Comparison of ENCODE assay signal across 20 cellular contexts in the genomic region with DNA sequence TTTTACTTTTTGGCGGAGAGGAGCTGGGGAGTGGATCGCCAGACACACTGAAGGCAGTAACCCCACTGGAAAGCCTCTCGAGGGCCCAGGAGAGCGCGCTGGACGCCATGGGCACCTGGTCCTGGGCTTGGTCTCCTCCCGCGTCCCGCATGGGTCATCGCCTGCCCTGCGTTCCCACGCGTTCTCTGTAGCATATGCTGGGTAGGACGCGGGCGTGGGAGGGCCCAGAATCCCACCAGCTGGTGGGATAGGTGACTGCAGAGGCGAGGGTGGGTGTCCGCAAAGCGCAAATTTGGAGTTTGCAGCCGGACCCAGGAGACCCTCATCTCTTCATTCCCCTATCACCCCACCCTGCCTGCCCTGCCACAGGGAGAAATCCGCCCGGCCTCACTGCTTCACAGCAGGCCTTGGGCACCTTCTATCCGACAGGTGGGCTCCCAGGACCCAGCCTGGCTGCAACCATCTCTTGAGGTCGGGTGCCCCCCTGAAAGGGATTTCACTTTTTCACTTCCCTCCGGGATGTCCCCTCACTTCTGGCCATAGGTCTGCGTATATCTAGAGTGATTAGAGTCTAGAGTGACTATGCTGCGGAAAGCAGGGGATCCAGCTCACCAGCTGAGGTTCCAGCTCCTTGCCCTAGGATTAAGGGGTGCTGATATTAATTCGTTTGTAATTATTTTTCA. TPM values are rescaled to one million over a fixed set of nuclear protein-coding genes. Genes with fewer than 3 reads are reported as not detected.
DNase-seq lines count a peak whose midpoint lies in the region; ATAC-seq, FAIRE-seq and TF ChIP-seq lines count a peak whose summit lies in the region.
"Had no signal": no experiment of that assay in that cellular context is flagged by ENCODE, and none has a peak within 500 bp of the region (broad histone marks: within the 10 kb centered on the region; RNA-seq: fewer than 3 reads in every experiment).

No MANE protein-coding gene starts in this region.

- H3K27ac ChIP-seq in dorsolateral prefrontal cortex: peak overlapping the region in 54 of 59 donors; percentile 11 to 95 (median 85)
- H3K27ac ChIP-seq in suprapubic skin: no peak overlapping the region
- H3K27ac ChIP-seq in WERI-Rb-1: no peak overlapping the region
- no peak overlapping the region for H3K27ac ChIP-seq in small intestine (ENCODE audit: low read depth in 1 of 2, low read length in 1 of 2)
- H3K27ac ChIP-seq: PC-9, SJSA1 had no signal

- no peak for TF ChIP-seq POLR2A in suprapubic skin (IDR thresholded peaks at IDR 0.05)

- no peaks in the 10 kb centered on the region for H3K36me3 ChIP-seq in suprapubic skin
- no peaks in the 10 kb centered on the region for H3K36me3 ChIP-seq in WERI-Rb-1
- no peaks in the 10 kb centered on the region for H3K36me3 ChIP-seq in small intestine (ENCODE audit: control insufficient read depth in 2 of 2, insufficient read depth in 2 of 2, low read length in 2 of 2)
- H3K36me3 ChIP-seq: SJSA1 had no signal

- no peak overlapping the region for H3K27ac Mint-ChIP-seq in activated naive CD8-positive, alpha-beta T cell
- H3K27ac Mint-ChIP-seq in activated naive CD8-positive, alpha-beta T cell treated with anti-CD3 and anti-CD28 coated beads, Interleukin-2, amount 50 U/mL, for 24 hours: no peak overlapping the region
- no peak overlapping the region for H3K27ac Mint-ChIP-seq in nephron
- H3K27ac Mint-ChIP-seq: CD4-positive, CD25-positive, alpha-beta regulatory T cell had no signal

- H3K9me3 ChIP-seq in suprapubic skin (no peaks in the 10 kb centered on the region), WERI-Rb-1 (ENCODE audit: severe bottlenecking) (no peaks in the 10 kb centered on the region), small intestine (ENCODE audit: control insufficient read depth, low read depth) (no peaks in the 10 kb centered on the region)
- H3K9me3 ChIP-seq: SJSA1 had no signal

- peaks cover 3 to 90% (median 75%) of the 10 kb centered on the region in 45 donors for H3K27me3 ChIP-seq in dorsolateral prefrontal cortex
- H3K27me3 ChIP-seq in suprapubic skin: peaks cover 86% of the 10 kb centered on the region
- peaks cover 26% of the 10 kb centered on the region for H3K27me3 ChIP-seq in WERI-Rb-1 (ENCODE audit: insufficient read depth, low read depth, severe bottlenecking)
- peaks cover 10 to 52% of the 10 kb centered on the region in 2 donors for H3K27me3 ChIP-seq in small intestine (ENCODE audit: control insufficient read depth in 2 of 2, insufficient read depth in 2 of 2, low read length in 2 of 2)
- H3K27me3 ChIP-seq: SJSA1 had no signal

- peaks cover 37% of the 10 kb centered on the region for H3K4me1 Mint-ChIP-seq in activated naive CD8-positive, alpha-beta T cell (ENCODE audit: low read depth)
- H3K4me1 Mint-ChIP-seq in activated naive CD8-positive, alpha-beta T cell treated with anti-CD3 and anti-CD28 coated beads, Interleukin-2, amount 50 U/mL, for 24 hours: peaks cover 36% of the 10 kb centered on the region
- peaks cover 39% of the 10 kb centered on the region for H3K4me1 Mint-ChIP-seq in nephron

- peaks cover 6% of the 10 kb centered on the region for H3K9me3 Mint-ChIP-seq in activated naive CD8-positive, alpha-beta T cell (ENCODE audit: low read depth)
- peaks cover 6% of the 10 kb centered on the region for H3K9me3 Mint-ChIP-seq in activated naive CD8-positive, alpha-beta T cell treated with anti-CD3 and anti-CD28 coated beads, Interleukin-2, amount 50 U/mL, for 24 hours
- peaks cover 5% of the 10 kb centered on the region for H3K9me3 Mint-ChIP-seq in nephron

- WGBS in suprapubic skin: 43% methylated on average over 17 of the region's 28 CpGs
- WGBS in small intestine, 3 donors: 21 to 44% (median 38%) methylated on average over 28 of the region's 28 CpGs

- peaks cover 58% of the 10 kb centered on the region for H3K27me3 Mint-ChIP-seq in activated naive CD8-positive, alpha-beta T cell
- peaks cover 78% of the 10 kb centered on the region for H3K27me3 Mint-ChIP-seq in activated naive CD8-positive, alpha-beta T cell treated with anti-CD3 and anti-CD28 coated beads, Interleukin-2, amount 50 U/mL, for 24 hours
- H3K27me3 Mint-ChIP-seq in nephron (ENCODE audit: low read depth): peaks cover 85% of the 10 kb centered on the region

- TF ChIP-seq CTCF in dorsolateral prefrontal cortex (IDR thresholded peaks at IDR 0.05 in 54 of 56, conservative IDR thresholded peaks at IDR 0.05 in 2 of 56; ENCODE audit: low read depth in 1 of 56, partially characterized antibody in 56 of 56) (no peak), nephron (IDR thresholded peaks at IDR 0.05; ENCODE audit: unreplicated experiment in 3 of 3) (no peak), suprapubic skin (IDR thresholded peaks at IDR 0.05) (no peak), WERI-Rb-1 (IDR thresholded peaks at IDR 0.05; ENCODE audit: low read depth, low read length) (no peak)

- intact Hi-C loops in dorsolateral prefrontal cortex (cut with DNase I): loop anchor here in 1 of 2 donors (2.0 kb wide), 1 partner anchor 30 kb away; no protein-coding TSS in a partner anchor

- ATAC-seq in activated naive CD8-positive, alpha-beta T cell treated with anti-CD3 and anti-CD28 coated beads, Interleukin-2, amount 50 U/mL, for 24 hours: no peak
- no peak for ATAC-seq in GM21737 (IDR thresholded peaks at IDR 0.05; ENCODE audit: unreplicated experiment)
- ATAC-seq: HCT116, left lobe of liver had no signal

- TF ChIP-seq EP300 in suprapubic skin (IDR thresholded peaks at IDR 0.05): no peak

- H3K4me1 ChIP-seq in suprapubic skin (peaks cover 39% of the 10 kb centered on the region), small intestine (ENCODE audit: control insufficient read depth in 2 of 2, insufficient read depth in 1 of 2, low read depth in 1 of 2, low read length in 1 of 2) (peaks cover 0 to 4% of the 10 kb centered on the region in 2 donors)
- H3K4me1 ChIP-seq: SJSA1 had no signal

- no peaks in the 10 kb centered on the region for H3K36me3 Mint-ChIP-seq in activated naive CD8-positive, alpha-beta T cell
- peaks cover 2% of the 10 kb centered on the region for H3K36me3 Mint-ChIP-seq in activated naive CD8-positive, alpha-beta T cell treated with anti-CD3 and anti-CD28 coated beads, Interleukin-2, amount 50 U/mL, for 24 hours (ENCODE audit: low read depth)
- H3K36me3 Mint-ChIP-seq in nephron (ENCODE audit: low read depth): peaks cover 7% of the 10 kb centered on the region
- H3K36me3 Mint-ChIP-seq: CD4-positive, CD25-positive, alpha-beta regulatory T cell had no signal

- DNase-seq in activated naive CD8-positive, alpha-beta T cell treated with anti-CD3 and anti-CD28 coated beads, Interleukin-2, amount 50 U/mL, for 24 hours: no peak
- no peak for DNase-seq in dorsolateral prefrontal cortex
- no peak for DNase-seq in suprapubic skin (ENCODE audit: low spot score in 2 of 2)
- no peak for DNase-seq in WERI-Rb-1
- no peak for DNase-seq in small intestine
- DNase-seq: activated CD4-positive, alpha-beta T cell treated with anti-CD3 and anti-CD28 coated beads for 1 hour; CD4-positive, CD25-positive, alpha-beta regulatory T cell; Kasumi-1; NCI-H1105 treated with DMSO at 0.1 percent for 48 hours; NCI-H748 treated with DMSO at 0.1 percent for 48 hours; PC-9; T-helper 9 cell had no signal

- peak overlapping the region in 52 of 59 donors; percentile 29 to 71 (median 54) for H3K4me3 ChIP-seq in dorsolateral prefrontal cortex
- H3K4me3 ChIP-seq in suprapubic skin: peak overlapping the region; percentile 52
- H3K4me3 ChIP-seq in WERI-Rb-1 (ENCODE audit: low read depth, low read length): no peak overlapping the region
- H3K4me3 ChIP-seq in small intestine (ENCODE audit: low read depth in 1 of 2, low read length in 2 of 2): no peak overlapping the region
- H3K4me3 ChIP-seq: PC-9, SJSA1 had no signal

- FAIRE-seq in small intestine (lab: Jason Lieb, UNC): no peak

- peak overlapping the region; percentile 77 for H3K4me3 Mint-ChIP-seq in activated naive CD8-positive, alpha-beta T cell
- H3K4me3 Mint-ChIP-seq in activated naive CD8-positive, alpha-beta T cell treated with anti-CD3 and anti-CD28 coated beads, Interleukin-2, amount 50 U/mL, for 24 hours: no peak overlapping the region
- peak overlapping the region; percentile 81 to 91 (median 88) for H3K4me3 Mint-ChIP-seq in nephron
- H3K4me3 Mint-ChIP-seq: central memory CD8-positive, alpha-beta T cell had no signal

RNA-seq across cellular contexts. Expression of a gene that starts 2.9 kb away (rescaled TPM):
- total RNA-seq in dorsolateral prefrontal cortex: 10 to 100 TPM in 3 of 120 experiments, 1 to 10 TPM in 106, under 1 TPM in 10, not detected in 1; 0.32 to 18.3 (median 3.5) TPM
- total RNA-seq in suprapubic skin: 1 to 10 TPM in 1 of 4 donors, under 1 TPM in 3; 0.60 to 1.1 (median 0.68) TPM
- not detected for polyA plus RNA-seq in small intestine
- total RNA-seq: CD4-positive, CD25-positive, alpha-beta regulatory T cell; fibroblast of villous mesenchyme; left lobe of liver; PC-9; SJSA1 had no signal
- polyA plus RNA-seq: CD4-positive, CD25-positive, alpha-beta regulatory T cell had no signal

Comparison
In these comparisons a context has a peak if more than half of its experiments do, and no peak if none do; other contexts are left out.
1. H3K27ac ChIP-seq: peak in dorsolateral prefrontal cortex (54 of 59); none in suprapubic skin (single experiment), WERI-Rb-1 (single experiment) and small intestine (0 of 2).
2. H3K4me3 ChIP-seq: peak in dorsolateral prefrontal cortex (52 of 59) and suprapubic skin (single experiment); none in WERI-Rb-1 (single experiment) and small intestine (0 of 2).